ENCODE assay signal across 19 cellular contexts in the genomic region with DNA sequence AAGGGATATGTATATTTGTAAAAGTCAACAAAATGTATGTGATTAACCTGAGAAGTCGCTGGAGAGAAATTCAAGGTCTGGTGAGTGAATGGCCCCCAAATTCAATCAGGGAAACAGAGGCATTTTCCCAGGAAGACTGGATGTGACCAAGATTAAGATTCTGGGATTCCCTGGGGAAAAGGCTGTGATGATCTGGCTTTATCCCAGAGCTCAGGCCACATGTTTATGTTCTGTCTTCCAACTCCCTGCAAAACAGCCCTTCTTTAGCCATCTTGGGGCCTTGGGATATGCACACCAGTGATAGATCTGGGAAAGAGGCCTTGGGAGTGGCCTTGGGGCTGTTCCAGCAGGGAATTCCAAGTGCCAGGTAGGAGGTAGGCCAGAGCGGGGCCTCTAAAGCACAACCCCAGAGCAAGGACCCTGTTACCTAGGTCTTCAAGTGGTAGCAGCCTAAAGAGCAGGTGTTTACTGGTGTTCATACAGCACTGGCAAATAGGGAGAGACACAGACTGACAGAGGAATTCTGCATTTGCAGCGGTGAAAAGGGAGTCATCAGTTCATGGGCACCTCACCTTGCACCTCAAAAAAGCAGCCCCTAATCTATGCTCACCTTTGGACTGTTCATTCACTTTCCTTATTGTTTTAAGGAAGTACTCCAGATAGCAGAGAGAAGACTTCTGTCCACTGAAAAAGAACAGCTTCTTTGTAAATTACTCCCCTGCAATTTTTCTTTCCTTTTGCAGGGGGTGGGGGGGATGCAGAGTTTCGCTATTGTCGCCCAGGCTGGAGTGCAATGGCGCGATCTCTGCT.
"Had no signal": no experiment of that assay in that cellular context is flagged by ENCODE, and none has a peak within 500 bp of the region (broad histone marks: within the 10 kb centered on the region; RNA-seq: fewer than 3 reads in every experiment).

No MANE protein-coding gene starts in this region.

- H3K36me3 Mint-ChIP-seq: natural killer cell had no signal

- H3K27me3 ChIP-seq: upper lobe of left lung had no signal

- DNase-seq: activated B cell treated with CpG ODN at 0.5 μM for 24 hours; activated CD4-positive, alpha-beta T cell treated with anti-CD3 and anti-CD28 coated beads, Interleukin-2, amount 50 U/mL, for 1 hour; activated naive CD4-positive, alpha-beta T cell treated with Interleukin-2 at 50 U/mL for 16 hours; anterior cingulate cortex; cerebellar nuclear complex; effector memory CD8-positive, alpha-beta T cell; foreskin keratinocyte; head of caudate nucleus; left cardiac atrium; natural killer cell; right cardiac atrium; T-helper 17 cell; upper lobe of left lung had no signal

- H3K36me3 ChIP-seq: suprapubic skin, upper lobe of left lung had no signal

- H3K27ac Mint-ChIP-seq: activated B cell treated with CpG ODN at 0.5 μM for 24 hours; activated T-helper 17 cell treated with anti-CD3 and anti-CD28 coated beads, Interleukin-2, amount 50 U/mL, for 72 hours; dendritic cell treated with granulocyte-macrophage colony-stimulating factor and Interleukin-4, amounts not matched to agents 40 ng/mL and 50 ng/mL, for 4 days; natural killer cell; progenitor cell of endocrine pancreas; stimulated activated naive CD8-positive, alpha-beta T cell treated with anti-CD3 and anti-CD28 coated beads, Interleukin-15, Interleukin-2, amounts not matched to agents 100 ng/mL and 50 ng/mL, for 24 hours; T-helper 17 cell had no signal

- H3K9me3 ChIP-seq: suprapubic skin, upper lobe of left lung had no signal

- H3K4me1 ChIP-seq: foreskin keratinocyte, suprapubic skin, upper lobe of left lung had no signal

- H3K4me3 Mint-ChIP-seq: activated B cell treated with CpG ODN at 0.5 μM for 24 hours; activated T-helper 17 cell treated with anti-CD3 and anti-CD28 coated beads, Interleukin-2, amount 50 U/mL, for 72 hours; dendritic cell treated with granulocyte-macrophage colony-stimulating factor and Interleukin-4, amounts not matched to agents 40 ng/mL and 50 ng/mL, for 4 days; effector memory CD8-positive, alpha-beta T cell; natural killer cell; stimulated activated naive CD8-positive, alpha-beta T cell treated with anti-CD3 and anti-CD28 coated beads, Interleukin-15, Interleukin-2, amounts not matched to agents 100 ng/mL and 50 ng/mL, for 24 hours; T-helper 17 cell had no signal

- H3K4me1 Mint-ChIP-seq: activated B cell treated with CpG ODN at 0.5 μM for 24 hours; activated T-helper 17 cell treated with anti-CD3 and anti-CD28 coated beads, Interleukin-2, amount 50 U/mL, for 72 hours; natural killer cell; T-helper 17 cell had no signal

- H3K9me3 Mint-ChIP-seq: activated B cell treated with CpG ODN at 0.5 μM for 24 hours; activated T-helper 17 cell treated with anti-CD3 and anti-CD28 coated beads, Interleukin-2, amount 50 U/mL, for 72 hours; dendritic cell treated with granulocyte-macrophage colony-stimulating factor and Interleukin-4, amounts not matched to agents 40 ng/mL and 50 ng/mL, for 4 days; effector memory CD8-positive, alpha-beta T cell; natural killer cell; stimulated activated naive CD8-positive, alpha-beta T cell treated with anti-CD3 and anti-CD28 coated beads, Interleukin-15, Interleukin-2, amounts not matched to agents 100 ng/mL and 50 ng/mL, for 24 hours had no signal

- H3K27ac ChIP-seq: foreskin keratinocyte, suprapubic skin, upper lobe of left lung had no signal

- H3K4me3 ChIP-seq: lung, suprapubic skin, upper lobe of left lung had no signal

- ATAC-seq: activated T-helper 17 cell treated with anti-CD3 and anti-CD28 coated beads, Interleukin-2, amount 50 U/mL, for 72 hours; effector memory CD8-positive, alpha-beta T cell; foreskin keratinocyte; left cardiac atrium; natural killer cell; right cardiac atrium; T-helper 17 cell had no signal
